In genomic region chr11:116984589-116984988, GRCh38 we compare ENCODE assay signal across 11 cellular contexts.
DNase-seq lines count a peak whose midpoint lies in the region; ATAC-seq and TF ChIP-seq lines count a peak whose summit lies in the region.
"Had no signal": no experiment of that assay in that cellular context is flagged by ENCODE, and none has a peak within 500 bp of the region (broad histone marks: within the 10 kb centered on the region; RNA-seq: fewer than 3 reads in every experiment).

No MANE protein-coding gene starts in this region.

- CTCF ChIA-PET in AG04450 (lab: Charles Lee) = no interaction called here

- H3K9me3 ChIP-seq in AG04450 (ENCODE audit: control insufficient read depth, insufficient read depth, low read length) (no peaks in the 10 kb centered on the region), muscle layer of duodenum (ENCODE audit: control insufficient read depth in 1 of 2, low read length in 2 of 2) (no peaks in the 10 kb centered on the region)

- DNase-seq in AG04450 (ENCODE audit: low read depth, low spot score) (peak; percentile 89), M059J (ENCODE audit: low read depth) (peak; percentile 91), cardiac fibroblast (ENCODE audit: low read depth in 2 of 2) (peak; percentile 89 to 94), GM19238 (ENCODE audit: insufficient read length, low spot score) (no peak), superior temporal gyrus (ENCODE audit: extremely low spot score) (no peak), GOT3 (lab: John Stamatoyannopoulos, UW) (no peak)
- DNase-seq: activated CD8-positive, alpha-beta memory T cell treated with anti-CD3 and anti-CD28 coated beads, Interleukin-2, amount 10 ng/mL, durations not matched to agents 7 days and 5 days; DMS 273 treated with DMSO at 0.1 percent for 48 hours; NCI-H2081 treated with DMSO at 0.1 percent for 48 hours had no signal

- peaks cover 24 to 27% of the 10 kb centered on the region in 2 donors for H3K4me1 ChIP-seq in muscle layer of duodenum (ENCODE audit: control insufficient read depth in 1 of 2, insufficient read depth in 2 of 2, low read length in 2 of 2)

- H3K27me3 ChIP-seq in AG04450 (ENCODE audit: control insufficient read depth, insufficient read depth, low read length) (no peaks in the 10 kb centered on the region), muscle layer of duodenum (ENCODE audit: low read depth, low read length) (no peaks in the 10 kb centered on the region)

- no peaks in the 10 kb centered on the region for H3K36me3 ChIP-seq in muscle layer of duodenum (ENCODE audit: control insufficient read depth in 1 of 2, insufficient read depth in 2 of 2, low read length in 2 of 2)

- TF ChIP-seq CTCF in AG04450 (IDR thresholded peaks at IDR 0.05; ENCODE audit: low read depth, low read length) (no peak), cardiac fibroblast (IDR thresholded peaks at IDR 0.05; ENCODE audit: low read depth, low read length) (no peak)

- ATAC-seq in HG02870 (IDR thresholded peaks at IDR 0.05; ENCODE audit: unreplicated experiment) = no peak
- ATAC-seq: activated CD8-positive, alpha-beta memory T cell treated with anti-CD3 and anti-CD28 coated beads, Interleukin-2, amount 10 ng/mL, durations not matched to agents 7 days and 5 days had no signal

- H3K4me3 ChIP-seq in AG04450 (ENCODE audit: low read depth, low read length) (no peak overlapping the region), cardiac fibroblast (replicated peaks in 1 of 2; ENCODE audit: low read depth in 2 of 2, low read length in 2 of 2) (no peak overlapping the region), muscle layer of duodenum (ENCODE audit: low read depth in 1 of 2, low read length in 2 of 2) (peak overlapping the region in 1 of 2 donors; percentile 2)

- POLR2A ChIA-PET in AG04450 (lab: Yijun Ruan, JAX) = interaction anchor here (0.5 to 1.3 kb wide), 4 partner anchors 42 to 133 kb away, joined by 3 to 7 read pairs (median 3); no protein-coding TSS in a partner anchor

- peak overlapping the region; percentile 79 for H3K27ac ChIP-seq in AG04450 (ENCODE audit: low read depth, low read length)
- peak overlapping the region; percentile 41 for H3K27ac ChIP-seq in muscle layer of duodenum (ENCODE audit: low read length)

Comparison
In these comparisons a context has a peak if more than half of its experiments do, and no peak if none do; other contexts are left out.
1. DNase-seq: peak in AG04450 (single experiment), M059J (single experiment) and cardiac fibroblast (2 of 2); none in GM19238 (single experiment), superior temporal gyrus (single experiment) and GOT3 (single experiment).